In genomic region chr15:37134699-37135131, GRCh38 we compare ENCODE assay signal across 8 cellular contexts. TPM values are rescaled to one million over a fixed set of nuclear protein-coding genes. Genes with fewer than 3 reads are reported as not detected.
DNase-seq lines count a peak whose midpoint lies in the region; ATAC-seq and TF ChIP-seq lines count a peak whose summit lies in the region.

No MANE protein-coding gene starts in this region.

- no peaks in the 10 kb centered on the region for H3K9me3 ChIP-seq in SU-DHL-6 (ENCODE audit: insufficient read depth, low read length)
- H3K9me3 ChIP-seq in thoracic aorta = no peaks in the 10 kb centered on the region
- no peaks in the 10 kb centered on the region for H3K9me3 ChIP-seq in CD4-positive, alpha-beta memory T cell (ENCODE audit: control insufficient read depth in 1 of 2, low read length in 2 of 2)

- H3K27me3 ChIP-seq in SU-DHL-6 (ENCODE audit: low read length) (no peaks in the 10 kb centered on the region), thoracic aorta (replicated peaks; ENCODE audit: insufficient read depth) (no peaks in the 10 kb centered on the region)
- no peaks in the 10 kb centered on the region for H3K27me3 ChIP-seq in CD4-positive, alpha-beta memory T cell (ENCODE audit: insufficient read depth, low read length)

- no peak overlapping the region for H3K4me3 Mint-ChIP-seq in activated CD4-positive, alpha-beta T cell treated with anti-CD3 and anti-CD28 coated beads for 36 hours
- no peak overlapping the region for H3K4me3 Mint-ChIP-seq in CD4-positive, alpha-beta memory T cell

- H3K27ac Mint-ChIP-seq in activated CD4-positive, alpha-beta T cell treated with anti-CD3 and anti-CD28 coated beads for 36 hours = no peak overlapping the region
- H3K27ac Mint-ChIP-seq in CD4-positive, alpha-beta memory T cell = no peak overlapping the region

- H2AFZ ChIP-seq in SU-DHL-6 (ENCODE audit: low read depth, low read length, severe bottlenecking) = no peak overlapping the region

- no peaks in the 10 kb centered on the region for H3K79me2 ChIP-seq in SU-DHL-6 (ENCODE audit: insufficient read depth, low read length)

- peaks cover 12% of the 10 kb centered on the region for H3K27me3 Mint-ChIP-seq in activated CD4-positive, alpha-beta T cell treated with anti-CD3 and anti-CD28 coated beads for 36 hours
- peaks cover 0 to 10% of the 10 kb centered on the region in 2 donors for H3K27me3 Mint-ChIP-seq in CD4-positive, alpha-beta memory T cell

- no peaks in the 10 kb centered on the region for H4K20me1 ChIP-seq in SU-DHL-6 (ENCODE audit: low read depth, low read length)

- peak; percentile 49 for DNase-seq in DMS114 treated with DMSO at 0.1 percent for 48 hours (lab: John Stamatoyannopoulos, UW; ENCODE audit: unreplicated experiment)
- no peak for DNase-seq in Right ventricle myocardium superior
- no peak for DNase-seq in thoracic aorta (ENCODE audit: low spot score)
- DNase-seq in DMS153 (lab: John Stamatoyannopoulos, UW) = no peak
- DNase-seq in activated CD4-positive, alpha-beta T cell treated with anti-CD3 and anti-CD28 coated beads for 36 hours = no peak
- DNase-seq in CD4-positive, alpha-beta memory T cell = no peak

- no peaks in the 10 kb centered on the region for H3K36me3 ChIP-seq in SU-DHL-6 (ENCODE audit: low read length)
- H3K36me3 ChIP-seq in thoracic aorta = no peaks in the 10 kb centered on the region
- no peaks in the 10 kb centered on the region for H3K36me3 ChIP-seq in CD4-positive, alpha-beta memory T cell (ENCODE audit: insufficient read depth, low read length)

- CTCF ChIA-PET in activated CD4-positive, alpha-beta T cell treated with anti-CD3 and anti-CD28 coated beads for 36 hours (lab: Charles Lee) = interaction anchor here (0.9 to 1.0 kb wide), 3 partner anchors 8 to 94 kb away, joined by 3 to 4 read pairs (median 3); no protein-coding TSS in a partner anchor
- CTCF ChIA-PET in CD4-positive, alpha-beta memory T cell (lab: Charles Lee; ENCODE audit: partially characterized antibody) = interaction anchor here (1.5 kb wide), 1 partner anchor 11 kb away, joined by 4 read pairs; no protein-coding TSS in a partner anchor

- H3K4me1 ChIP-seq in thoracic aorta (ENCODE audit: control insufficient read depth in 1 of 2, low read depth in 2 of 2) = no peaks in the 10 kb centered on the region
- H3K4me1 ChIP-seq in CD4-positive, alpha-beta memory T cell (ENCODE audit: insufficient read depth, low read length) = no peaks in the 10 kb centered on the region

- ATAC-seq in HG03103 (IDR thresholded peaks at IDR 0.05; ENCODE audit: low read depth, unreplicated experiment) (peak; percentile 55), Right ventricle myocardium superior (ENCODE audit: poor library complexity) (peak; percentile 81), thoracic aorta (ENCODE audit: insufficient number of reproducible peaks, low FRiP score, low read depth) (no peak)
- ATAC-seq in activated CD4-positive, alpha-beta T cell treated with anti-CD3 and anti-CD28 coated beads for 36 hours = no peak

- H3K9ac ChIP-seq in SU-DHL-6 (ENCODE audit: low read length) = no peak overlapping the region

- TF ChIP-seq CTCF in SU-DHL-6 (IDR thresholded peaks at IDR 0.05; ENCODE audit: insufficient read depth, low read length, poor library complexity, severe bottlenecking) (peak; percentile 65), thoracic aorta (IDR thresholded peaks at IDR 0.05) (peak; percentile 62)

- no peak overlapping the region for H3K27ac ChIP-seq in SU-DHL-6 (ENCODE audit: low read depth, low read length)
- H3K27ac ChIP-seq in thoracic aorta = no peak overlapping the region
- no peak overlapping the region for H3K27ac ChIP-seq in CD4-positive, alpha-beta memory T cell (ENCODE audit: low read depth, low read length)

- POLR2A ChIA-PET in activated CD4-positive, alpha-beta T cell treated with anti-CD3 and anti-CD28 coated beads for 36 hours (lab: Charles Lee) = no interaction called here
- POLR2A ChIA-PET in CD4-positive, alpha-beta memory T cell (lab: Charles Lee; ENCODE audit: partially characterized antibody) = no interaction called here

- no peaks in the 10 kb centered on the region for H3K4me1 Mint-ChIP-seq in activated CD4-positive, alpha-beta T cell treated with anti-CD3 and anti-CD28 coated beads for 36 hours
- no peaks in the 10 kb centered on the region for H3K4me1 Mint-ChIP-seq in CD4-positive, alpha-beta memory T cell

- H3K4me2 ChIP-seq in SU-DHL-6 (ENCODE audit: low read depth, low read length, poor library complexity, severe bottlenecking) = no peak overlapping the region

- no peaks in the 10 kb centered on the region for H3K9me3 Mint-ChIP-seq in activated CD4-positive, alpha-beta T cell treated with anti-CD3 and anti-CD28 coated beads for 36 hours (ENCODE audit: low read depth)
- no peaks in the 10 kb centered on the region for H3K9me3 Mint-ChIP-seq in CD4-positive, alpha-beta memory T cell

- no peaks in the 10 kb centered on the region for H3K9me2 ChIP-seq in SU-DHL-6 (replicated peaks; ENCODE audit: insufficient read depth, low read length)

- H3K4me3 ChIP-seq in SU-DHL-6 (ENCODE audit: insufficient read depth, low read length, poor library complexity, severe bottlenecking) (no peak overlapping the region), thoracic aorta (no peak overlapping the region)
- no peak overlapping the region for H3K4me3 ChIP-seq in CD4-positive, alpha-beta memory T cell (ENCODE audit: low read length in 2 of 2)

- no peaks in the 10 kb centered on the region for H3F3A ChIP-seq in SU-DHL-6 (ENCODE audit: insufficient read depth)

- no peaks in the 10 kb centered on the region for H3K36me3 Mint-ChIP-seq in activated CD4-positive, alpha-beta T cell treated with anti-CD3 and anti-CD28 coated beads for 36 hours (ENCODE audit: low read depth)
- no peaks in the 10 kb centered on the region for H3K36me3 Mint-ChIP-seq in CD4-positive, alpha-beta memory T cell

- intact Hi-C loops in Right ventricle myocardium superior (cut with DNase I) = no loop called here
- intact Hi-C loops in activated CD4-positive, alpha-beta T cell treated with anti-CD3 and anti-CD28 coated beads for 36 hours (cut with DNase I, micrococcal nuclease) = loop anchor here in 1 of 2 experiments (1.0 to 10.0 kb wide), 3 partner anchors 251 to 1380 kb away; no protein-coding TSS in a partner anchor
- intact Hi-C loops in CD4-positive, alpha-beta memory T cell (cut with micrococcal nuclease) = loop anchor here (1.0 to 5.0 kb wide), 2 partner anchors 632 to 1615 kb away; no protein-coding TSS in a partner anchor

RNA-seq across cellular contexts. Expression of gene MEIS2, which starts 34.4 kb away (rescaled TPM):
- 43.9 TPM for total RNA-seq in Right ventricle myocardium superior
- 10 to 100 TPM; 46.4 to 57.2 TPM for total RNA-seq in thoracic aorta
- not detected for total RNA-seq in activated CD4-positive, alpha-beta T cell treated with anti-CD3 and anti-CD28 coated beads for 36 hours
- not detected for total RNA-seq in CD4-positive, alpha-beta memory T cell
- polyA plus RNA-seq in CD4-positive, alpha-beta memory T cell = not detected

Comparison
In these comparisons a context has a peak if more than half of its experiments do, and no peak if none do; other contexts are left out.
1. ATAC-seq: peak in HG03103 (single experiment) and Right ventricle myocardium superior (single experiment); none in thoracic aorta (single experiment) and activated CD4-positive, alpha-beta T cell treated with anti-CD3 and anti-CD28 coated beads for 36 hours (single experiment).
2. RNA of gene MEIS2, which starts 34.4 kb away (total RNA-seq): 46.4 to 57.2 TPM in thoracic aorta and 43.9 TPM in Right ventricle myocardium superior (single experiment); not detected in activated CD4-positive, alpha-beta T cell treated with anti-CD3 and anti-CD28 coated beads for 36 hours and not detected in CD4-positive, alpha-beta memory T cell; every median in the first group is over 10 times any median in the second.